25 cellular contexts compared by ENCODE assay signal in the genomic region with DNA sequence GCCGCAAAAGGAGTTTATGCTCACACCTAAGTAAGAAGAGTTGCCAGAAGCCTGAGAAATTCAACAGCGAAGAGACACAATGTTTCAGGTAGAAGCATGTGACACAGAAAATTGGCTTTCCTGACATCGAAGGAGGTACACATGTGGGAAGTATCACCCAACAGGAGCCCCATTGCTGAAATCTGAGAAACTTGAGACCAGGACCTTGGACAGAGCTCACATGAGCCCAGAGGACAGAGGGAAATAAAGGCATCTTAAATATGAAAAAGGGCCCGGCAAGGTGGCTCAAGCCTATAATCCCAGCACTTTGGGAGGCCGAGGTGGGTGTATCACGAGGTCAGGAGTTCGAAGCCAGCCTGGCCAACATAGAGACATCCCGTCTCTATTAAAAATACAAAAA.
"Had no signal": no experiment of that assay in that cellular context is flagged by ENCODE, and none has a peak within 500 bp of the region (broad histone marks: within the 10 kb centered on the region; RNA-seq: fewer than 3 reads in every experiment).

No MANE protein-coding gene starts in this region.

- H3K79me2 ChIP-seq: parathyroid adenoma had no signal

- H2AFZ ChIP-seq: parathyroid adenoma had no signal

- H3K36me3 ChIP-seq: esophagus muscularis mucosa, heart right ventricle, vagina, WERI-Rb-1 had no signal

- H3K9ac ChIP-seq: parathyroid adenoma had no signal

- H3K4me2 ChIP-seq: smooth muscle cell had no signal

- H3K9me3 ChIP-seq: esophagus muscularis mucosa, heart right ventricle, psoas muscle, vagina had no signal

- H3K27me3 ChIP-seq: esophagus muscularis mucosa, heart right ventricle, vagina had no signal

- H3K4me1 ChIP-seq: esophagus muscularis mucosa, heart right ventricle, parathyroid adenoma, psoas muscle, vagina had no signal

- DNase-seq: activated CD4-positive, alpha-beta memory T cell treated with anti-CD3 and anti-CD28 coated beads, Interleukin-2, amount 10 ng/mL, durations not matched to agents 7 days and 5 days; activated CD4-positive, alpha-beta T cell treated with anti-CD3 and anti-CD28 coated beads, Interleukin-2, amount 10 ng/mL, durations not matched to agents 24 days and 14 days; activated CD4-positive, CD25-positive, alpha-beta regulatory T cell treated with anti-CD3 and anti-CD28 coated beads, Interleukin-2, amount 50 U/mL, for 72 hours; activated naive CD8-positive, alpha-beta T cell treated with anti-CD3 and anti-CD28 coated beads, Interleukin-2, amount 50 U/mL, for 24 hours; activated T-cell treated with anti-CD3 and anti-CD28 coated beads, Interleukin-2, amount 50 U/mL, for 48 hours; amygdala; central memory CD4-positive, alpha-beta T cell; foreskin melanocyte; heart right ventricle; islet precursor cell; mammary epithelial cell; naive B cell; occipital lobe; psoas muscle; stimulated activated CD4-positive, alpha-beta T cell treated with anti-CD3 and anti-CD28 coated beads, Interleukin-1b, Interleukin-23, amount 100 ng/mL, for 48 hours; stimulated activated CD4-positive, alpha-beta T cell treated with anti-CD3 and anti-CD28 coated beads, Interleukin-4, amount 100 ng/mL, for 4 hours; stimulated activated CD8-positive, alpha-beta memory T cell treated with anti-CD3 and anti-CD28 coated beads, Interleukin-4, amount 100 ng/mL, for 48 hours; stimulated activated naive CD8-positive, alpha-beta T cell treated with anti-CD3 and anti-CD28 coated beads, Interleukin-15, amount 100 ng/mL, for 72 hours; substantia nigra; WERI-Rb-1 had no signal

- ATAC-seq: activated naive CD8-positive, alpha-beta T cell treated with anti-CD3 and anti-CD28 coated beads, Interleukin-2, amount 50 U/mL, for 24 hours; heart right ventricle; psoas muscle; stimulated activated memory B cell treated with anti-CD40 and anti-IgM and Interleukin-4, amounts not matched to agents 10 μg/mL and 1 μg/mL and 100 μg/mL, for 72 hours; stimulated activated naive CD8-positive, alpha-beta T cell treated with anti-CD3 and anti-CD28 coated beads, Interleukin-15, amount 100 ng/mL, for 72 hours had no signal

- H3K4me3 ChIP-seq: esophagus muscularis mucosa, heart right ventricle, psoas muscle, smooth muscle cell, vagina had no signal

- H3K27ac ChIP-seq: esophagus muscularis mucosa, heart right ventricle, parathyroid adenoma, psoas muscle, vagina, WERI-Rb-1 had no signal
